In genomic region chr2:108412995-108413726, GRCh38 we compare ENCODE assay signal across 1 cellular context.
TF ChIP-seq lines count a peak whose summit lies in the region.

No MANE protein-coding gene starts in this region.

TF ChIP-seq in K562, 482 proteins besides CTCF, POLR2A, EP300 and RAD21 (continued from another document):
- TF ChIP-seq CTBP1 (IDR thresholded peaks at IDR 0.05; ENCODE audit: borderline replicate concordance) = no peak
- TF ChIP-seq E2F8 (IDR thresholded peaks at IDR 0.05; ENCODE audit: low read depth, partially characterized antibody) = no peak
- TF ChIP-seq KDM1A (IDR thresholded peaks at IDR 0.05) = no peak
